In the genomic region with DNA sequence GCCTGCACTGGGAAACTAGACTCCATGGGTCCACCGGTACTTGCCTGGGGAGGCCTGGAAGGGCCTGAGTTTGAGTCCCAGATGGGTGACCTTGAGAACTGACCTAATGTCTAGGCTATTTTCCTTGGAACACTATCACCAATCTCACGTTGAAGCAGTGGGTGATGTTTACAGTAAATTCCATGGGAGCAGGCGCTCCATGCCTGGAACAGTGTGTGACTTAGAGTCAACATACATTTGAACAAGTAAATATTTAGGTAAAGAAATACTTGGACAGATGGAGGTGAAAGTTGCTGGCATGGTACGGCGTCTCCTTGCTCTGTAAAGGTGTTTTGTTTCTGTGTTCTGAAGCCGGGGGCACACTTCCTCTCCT, we compare ENCODE assay signal across 20 cellular contexts. TPM values are rescaled to one million over a fixed set of nuclear protein-coding genes. Genes with fewer than 3 reads are reported as not detected.
DNase-seq lines count a peak whose midpoint lies in the region; TF ChIP-seq lines count a peak whose summit lies in the region.
"Had no signal": no experiment of that assay in that cellular context is flagged by ENCODE, and none has a peak within 500 bp of the region (broad histone marks: within the 10 kb centered on the region; RNA-seq: fewer than 3 reads in every experiment).

No MANE protein-coding gene starts in this region.

- H3K9me3 ChIP-seq in breast epithelium: no peaks in the 10 kb centered on the region

- CTCF ChIA-PET in MCF 10A (lab: Yijun Ruan, JAX): no interaction called here

- no peaks in the 10 kb centered on the region for H3K9me3 Mint-ChIP-seq in MCF 10A (ENCODE audit: unreplicated experiment)
- H3K9me3 Mint-ChIP-seq: memory B cell; nephron; stimulated activated naive CD8-positive, alpha-beta T cell treated with anti-CD3 and anti-CD28 coated beads, Interleukin-15, amount 100 ng/mL, for 72 hours had no signal

- no peak overlapping the region for H3K4me3 Mint-ChIP-seq in MCF 10A (ENCODE audit: unreplicated experiment)
- H3K4me3 Mint-ChIP-seq: memory B cell; nephron; stimulated activated naive CD8-positive, alpha-beta T cell treated with anti-CD3 and anti-CD28 coated beads, Interleukin-15, amount 100 ng/mL, for 72 hours had no signal

- H3K36me3 Mint-ChIP-seq in MCF 10A (ENCODE audit: insufficient read depth, unreplicated experiment): no peaks in the 10 kb centered on the region
- H3K36me3 Mint-ChIP-seq: memory B cell had no signal

- DNase-seq in breast epithelium (ENCODE audit: low spot score in 2 of 2) (peak in 1 of 2 donors; percentile 67), MCF 10A (ENCODE audit: unreplicated experiment) (no peak), brain pericyte (ENCODE audit: low read depth, low spot score) (peak; percentile 96), mesenteric fat pad (ENCODE audit: low spot score) (peak; percentile 6), NCI-H1417 (lab: John Stamatoyannopoulos, UW) (no peak), NCI-H1105 (lab: John Stamatoyannopoulos, UW) (no peak), DMS79 treated with DMSO at 0.1 percent for 48 hours (lab: John Stamatoyannopoulos, UW) (no peak)
- DNase-seq in stimulated activated naive CD4-positive, alpha-beta T cell treated with Interleukin-2 at 50 U/mL for 16 hours (lab: John Stamatoyannopoulos, UW): no peak
- DNase-seq: activated CD4-positive, alpha-beta T cell treated with anti-CD3 and anti-CD28 coated beads, Interleukin-2, amount 50 U/mL, for 1 hour; activated naive CD4-positive, alpha-beta T cell treated with Interleukin-2 at 50 U/mL for 16 hours; activated T-cell treated with anti-CD3 and anti-CD28 coated beads for 4 hours; cortex of kidney; foreskin melanocyte; hypothalamus; NCI-H1048; NCI-H2107; SHP77; stimulated activated naive CD8-positive, alpha-beta T cell treated with anti-CD3 and anti-CD28 coated beads, Interleukin-15, amount 100 ng/mL, for 72 hours had no signal

- no peak for TF ChIP-seq CTCF in breast epithelium (IDR thresholded peaks at IDR 0.05)
- no peak for TF ChIP-seq CTCF in MCF 10A (IDR thresholded peaks at IDR 0.05; ENCODE audit: unreplicated experiment)

- H3K27me3 Mint-ChIP-seq in MCF 10A (ENCODE audit: insufficient read depth, unreplicated experiment): no peaks in the 10 kb centered on the region
- H3K27me3 Mint-ChIP-seq: memory B cell; stimulated activated naive CD8-positive, alpha-beta T cell treated with anti-CD3 and anti-CD28 coated beads, Interleukin-15, amount 100 ng/mL, for 72 hours had no signal

- TF ChIP-seq POLR2A in breast epithelium (IDR thresholded peaks at IDR 0.05): no peak

- peak overlapping the region; percentile 11 to 50 for H3K27ac ChIP-seq in breast epithelium

- POLR2A ChIA-PET in MCF 10A (lab: Yijun Ruan, JAX): interaction anchor here (1.9 kb wide), 1 partner anchor 110 kb away, joined by 7 read pairs; the partner anchor contains the start of gene GRPEL1

- peaks cover 0 to 7% of the 10 kb centered on the region in 2 donors for H3K4me1 ChIP-seq in breast epithelium

- peaks cover 7% of the 10 kb centered on the region for H3K4me1 Mint-ChIP-seq in MCF 10A (ENCODE audit: insufficient read depth, unreplicated experiment)

- H3K27ac Mint-ChIP-seq in MCF 10A (ENCODE audit: low read depth, unreplicated experiment): no peak overlapping the region
- H3K27ac Mint-ChIP-seq: memory B cell had no signal

- intact Hi-C loops in breast epithelium (cut with DNase I; ENCODE audit: low total_unique reads) (no loop called here), MCF 10A (cut with micrococcal nuclease) (no loop called here)

- H3K27me3 ChIP-seq in breast epithelium: no peaks in the 10 kb centered on the region

- no peaks in the 10 kb centered on the region for H3K36me3 ChIP-seq in breast epithelium

- BruUV-seq in MCF 10A (replicated peaks; lab: Mats Ljungman, UMichigan): no TSS peak

- no peak overlapping the region for H3K4me3 ChIP-seq in breast epithelium

RNA-seq across cellular contexts. Expression of gene TBC1D14, which starts 47.5 kb away (rescaled TPM):
- total RNA-seq in breast epithelium: 10 to 100 TPM; 48.5 to 57.3 (median 48.7) TPM
- total RNA-seq in MCF 10A (2022): 52.6 and 55.1 TPM in 2 replicates
- total RNA-seq in mesenteric fat pad: 54.3 TPM

Comparison
In these comparisons a context has a peak if more than half of its experiments do, and no peak if none do; other contexts are left out.
1. DNase-seq: peak in brain pericyte (single experiment) and mesenteric fat pad (single experiment); none in MCF 10A (single experiment), NCI-H1417 (0 of 3), NCI-H1105 (single experiment), stimulated activated naive CD4-positive, alpha-beta T cell treated with Interleukin-2 at 50 U/mL for 16 hours (single experiment) and DMS79 treated with DMSO at 0.1 percent for 48 hours (single experiment).